Comparison of ENCODE assay signal across 16 cellular contexts in the genomic region with DNA sequence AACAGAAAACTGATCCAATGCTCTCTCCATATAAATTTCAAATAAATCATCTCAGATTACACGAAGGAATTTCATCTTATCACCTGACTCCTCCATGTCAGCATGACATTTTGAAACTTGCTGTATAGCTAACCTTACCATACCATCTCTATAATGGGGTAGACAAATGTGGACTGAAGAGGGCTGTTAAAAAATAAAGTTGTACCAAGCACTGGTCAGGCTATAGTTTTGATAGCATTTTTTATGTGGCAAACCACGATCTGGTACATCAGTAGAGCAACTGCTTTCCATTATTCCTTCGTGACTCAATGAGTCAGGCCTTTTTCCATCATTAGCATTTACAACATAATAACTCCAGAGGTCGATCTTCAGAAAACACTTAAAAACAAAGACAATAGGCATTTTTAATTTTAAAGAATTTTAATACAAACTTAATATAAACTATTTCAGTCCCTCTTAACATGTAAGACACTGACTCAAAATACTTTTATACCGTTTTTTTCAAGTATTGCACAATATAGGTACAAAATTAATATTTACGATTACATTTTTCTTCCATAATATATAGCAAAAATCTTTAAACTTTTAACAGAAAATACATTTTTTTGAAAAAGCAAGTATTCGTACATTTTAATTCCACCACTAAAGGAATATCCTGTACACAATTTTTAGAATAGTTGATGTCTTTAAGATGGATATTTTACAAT. TPM values are rescaled to one million over a fixed set of nuclear protein-coding genes. Genes with fewer than 3 reads are reported as not detected.
A peak's percentile ranks its signal among the peaks of the same experiment; 100 is the strongest.
DNase-seq lines count a peak whose midpoint lies in the region; ATAC-seq and TF ChIP-seq lines count a peak whose summit lies in the region.
"Had no signal": no experiment of that assay in that cellular context is flagged by ENCODE, and none has a peak within 500 bp of the region (broad histone marks: within the 10 kb centered on the region; RNA-seq: fewer than 3 reads in every experiment).

No MANE protein-coding gene starts in this region.

- DNase-seq in activated T-cell treated with anti-CD3 and anti-CD28 coated beads, Interleukin-2, amount 50 U/mL, for 72 hours, result no peak
- no peak for DNase-seq in activated T-cell treated with anti-CD3 and anti-CD28 coated beads, Interleukin-2, amount 50 U/mL, for 4 hours
- no peak for DNase-seq in tibial nerve (ENCODE audit: low spot score in 2 of 2)
- DNase-seq in central memory CD4-positive, alpha-beta T cell, result no peak
- no peak for DNase-seq in epidermal melanocyte (ENCODE audit: insufficient read length, low spot score)
- no peak for DNase-seq in activated CD4-positive, alpha-beta T cell treated with anti-CD3 and anti-CD28 coated beads for 4 hours
- DNase-seq: ACHN; DMS79; Kasumi-1; PC-3; stimulated activated CD4-positive, alpha-beta T cell treated with anti-CD3 and anti-CD28 coated beads, Interleukin-2, amount 100 ng/mL, for 24 hours had no signal

- H3K27me3 Mint-ChIP-seq in activated T-cell treated with anti-CD3 and anti-CD28 coated beads, Interleukin-2, amount 50 U/mL, for 72 hours (ENCODE audit: low read depth), result no peaks in the 10 kb centered on the region
- peaks cover 2% of the 10 kb centered on the region for H3K27me3 Mint-ChIP-seq in activated T-cell treated with anti-CD3 and anti-CD28 coated beads, Interleukin-2, amount 50 U/mL, for 4 hours (ENCODE audit: low read depth)

- no peaks in the 10 kb centered on the region for H3K9me3 ChIP-seq in muscle layer of colon (ENCODE audit: low read length)
- H3K9me3 ChIP-seq in tibial nerve, result no peaks in the 10 kb centered on the region
- H3K9me3 ChIP-seq: neutrophil had no signal

- H3K4me3 ChIP-seq in muscle layer of colon (ENCODE audit: low read depth in 1 of 2, low read length in 2 of 2) (no peak overlapping the region), tibial nerve (peak overlapping the region in 1 of 4 donors; percentile 3)

- H3K27ac Mint-ChIP-seq in activated T-cell treated with anti-CD3 and anti-CD28 coated beads, Interleukin-2, amount 50 U/mL, for 72 hours, result peak overlapping the region; percentile 82

- TF ChIP-seq CTCF in tibial nerve (IDR thresholded peaks at IDR 0.05), result no peak

- peak overlapping the region in 1 of 2 donors; percentile 65 for H3K4me3 Mint-ChIP-seq in activated T-cell treated with anti-CD3 and anti-CD28 coated beads, Interleukin-2, amount 50 U/mL, for 72 hours
- no peak overlapping the region for H3K4me3 Mint-ChIP-seq in activated T-cell treated with anti-CD3 and anti-CD28 coated beads, Interleukin-2, amount 50 U/mL, for 4 hours

- TF ChIP-seq POLR2A in tibial nerve (IDR thresholded peaks at IDR 0.05), result no peak

- peak overlapping the region; percentile 78 for H3K27ac ChIP-seq in cingulate gyrus (ENCODE audit: low read depth, low read length)
- H3K27ac ChIP-seq in muscle layer of colon (ENCODE audit: low read depth, low read length), result peak overlapping the region; percentile 20
- peak overlapping the region in 3 of 4 donors; percentile 98 to 100 (median 99) for H3K27ac ChIP-seq in tibial nerve

- no peaks in the 10 kb centered on the region for H3K9me3 Mint-ChIP-seq in activated T-cell treated with anti-CD3 and anti-CD28 coated beads, Interleukin-2, amount 50 U/mL, for 72 hours
- H3K9me3 Mint-ChIP-seq in activated T-cell treated with anti-CD3 and anti-CD28 coated beads, Interleukin-2, amount 50 U/mL, for 4 hours, result no peaks in the 10 kb centered on the region

- no peak for ATAC-seq in activated T-cell treated with anti-CD3 and anti-CD28 coated beads, Interleukin-2, amount 50 U/mL, for 72 hours (replicated peaks in 1 of 2)
- no peak for ATAC-seq in activated T-cell treated with anti-CD3 and anti-CD28 coated beads, Interleukin-2, amount 50 U/mL, for 4 hours
- ATAC-seq: PC-3 had no signal

- H3K36me3 ChIP-seq in muscle layer of colon (ENCODE audit: insufficient read depth, low read length) (peaks cover 25% of the 10 kb centered on the region), tibial nerve (peaks cover 0 to 18% (median 16%) of the 10 kb centered on the region in 3 donors)

- no peak for TF ChIP-seq EP300 in tibial nerve (IDR thresholded peaks at IDR 0.05)

- H3K4me1 Mint-ChIP-seq in activated T-cell treated with anti-CD3 and anti-CD28 coated beads, Interleukin-2, amount 50 U/mL, for 72 hours (ENCODE audit: low read depth), result peaks cover 38% of the 10 kb centered on the region
- H3K4me1 Mint-ChIP-seq in activated T-cell treated with anti-CD3 and anti-CD28 coated beads, Interleukin-2, amount 50 U/mL, for 4 hours (ENCODE audit: low read depth), result peaks cover 31% of the 10 kb centered on the region

- H3K4me1 ChIP-seq in muscle layer of colon (ENCODE audit: insufficient read depth, low read length) (peaks cover 34% of the 10 kb centered on the region), tibial nerve (peaks cover 0 to 48% (median 19%) of the 10 kb centered on the region in 4 donors)

- WGBS in tibial nerve, 2 donors, result 51% methylated on average over 7 of the region's 7 CpGs

- H3K27me3 ChIP-seq in muscle layer of colon (ENCODE audit: control insufficient read depth in 1 of 2, insufficient read depth in 2 of 2, low read length in 2 of 2) (no peaks in the 10 kb centered on the region), tibial nerve (no peaks in the 10 kb centered on the region)
- H3K27me3 ChIP-seq: neutrophil had no signal

- peaks cover 15 to 21% of the 10 kb centered on the region in 2 donors for H3K36me3 Mint-ChIP-seq in activated T-cell treated with anti-CD3 and anti-CD28 coated beads, Interleukin-2, amount 50 U/mL, for 72 hours (ENCODE audit: insufficient read depth in 2 of 2)
- H3K36me3 Mint-ChIP-seq in activated T-cell treated with anti-CD3 and anti-CD28 coated beads, Interleukin-2, amount 50 U/mL, for 4 hours (ENCODE audit: insufficient read depth), result peaks cover 13% of the 10 kb centered on the region

- H3K9ac ChIP-seq in muscle layer of colon (ENCODE audit: low read length), result no peak overlapping the region

RNA-seq across cellular contexts. Expression of gene TOB1, which starts 4.2 kb away (rescaled TPM):
- total RNA-seq in activated T-cell treated with anti-CD3 and anti-CD28 coated beads, Interleukin-2, amount 50 U/mL, for 72 hours, result 10 to 100 TPM; 57.3 to 68.9 TPM
- total RNA-seq in activated T-cell treated with anti-CD3 and anti-CD28 coated beads, Interleukin-2, amount 50 U/mL, for 4 hours, result 10 to 100 TPM; 29.4 to 31.0 (median 30.9) TPM
- total RNA-seq in tibial nerve, result 100 to 1,000 TPM in 1 of 4 donors, 10 to 100 TPM in 3; 48.6 to 142 (median 81.3) TPM

RNA-seq across cellular contexts. Expression of gene WFIKKN2, which starts 26.6 kb away (rescaled TPM):
- not detected for total RNA-seq in activated T-cell treated with anti-CD3 and anti-CD28 coated beads, Interleukin-2, amount 50 U/mL, for 72 hours
- total RNA-seq in activated T-cell treated with anti-CD3 and anti-CD28 coated beads, Interleukin-2, amount 50 U/mL, for 4 hours, result not detected
- 1 to 10 TPM in 3 of 4 donors, not detected in 1; 1.0 to 2.2 (median 1.2) TPM for total RNA-seq in tibial nerve
- total RNA-seq: endothelial cell of umbilical vein; PC-3; T-helper 2 cell treated with Interferon-gamma antibody and Interleukin-4, amounts not matched to agents 100 ng/mL and 5 ng/mL, for 36 hours had no signal

Comparison
In these comparisons a context has a peak if more than half of its experiments do, and no peak if none do; other contexts are left out.
1. H3K27ac ChIP-seq: peak in every context shown above with its lines; median percentile 99 in tibial nerve; 78 in cingulate gyrus; 20 in muscle layer of colon.